Comparison of ENCODE assay signal across 9 cellular contexts in genomic region chr5:67221487-67222242, GRCh38. TPM values are rescaled to one million over a fixed set of nuclear protein-coding genes. Genes with fewer than 3 reads are reported as not detected.
A peak's percentile ranks its signal among the peaks of the same experiment; 100 is the strongest.
DNase-seq lines count a peak whose midpoint lies in the region; ATAC-seq and TF ChIP-seq lines count a peak whose summit lies in the region.
"Had no signal": no experiment of that assay in that cellular context is flagged by ENCODE, and none has a peak within 500 bp of the region (broad histone marks: within the 10 kb centered on the region; RNA-seq: fewer than 3 reads in every experiment).

No MANE protein-coding gene starts in this region.

- no peaks in the 10 kb centered on the region for H3K79me2 ChIP-seq in GM23248 (ENCODE audit: insufficient read depth)

- no peak overlapping the region for H3K9ac ChIP-seq in GM23248

- H3K27me3 ChIP-seq in MG63 (no peaks in the 10 kb centered on the region), GM23248 (replicated peaks; ENCODE audit: insufficient read depth) (no peaks in the 10 kb centered on the region), tibial artery (no peaks in the 10 kb centered on the region)
- H3K27me3 ChIP-seq: heart right ventricle had no signal

- no peaks in the 10 kb centered on the region for H4K20me1 ChIP-seq in GM23248 (ENCODE audit: insufficient read depth)

- H3K36me3 ChIP-seq in MG63 (no peaks in the 10 kb centered on the region), GM23248 (ENCODE audit: low read depth) (no peaks in the 10 kb centered on the region), tibial artery (no peaks in the 10 kb centered on the region)
- H3K36me3 ChIP-seq: heart right ventricle had no signal

- DNase-seq in RPMI8226 (peak; percentile 87), germinal center (ENCODE audit: low spot score) (peak; percentile 36), NCI-H446 treated with DMSO at 0.1 percent for 48 hours (lab: John Stamatoyannopoulos, UW) (no peak), MG63 (no peak), GM23248 (no peak), tibial artery (no peak)
- DNase-seq: heart right ventricle had no signal

- ATAC-seq in GM19043 (IDR thresholded peaks at IDR 0.05; ENCODE audit: low read depth, unreplicated experiment) (peak; percentile 87), HG02852 (IDR thresholded peaks at IDR 0.05; ENCODE audit: unreplicated experiment) (peak; percentile 97)

- no peaks in the 10 kb centered on the region for H3F3A ChIP-seq in GM23248 (ENCODE audit: insufficient read depth)

- no peak overlapping the region for H3K4me2 ChIP-seq in GM23248 (ENCODE audit: unreplicated experiment)

- no peaks in the 10 kb centered on the region for H3K9me2 ChIP-seq in GM23248 (ENCODE audit: insufficient read depth)

- H3K9me3 ChIP-seq in MG63 (no peaks in the 10 kb centered on the region; the same call in 1 of the 2 replicates), GM23248 (ENCODE audit: low read depth) (no peaks in the 10 kb centered on the region), tibial artery (no peaks in the 10 kb centered on the region)
- H3K9me3 ChIP-seq: heart right ventricle had no signal

- intact Hi-C loops in tibial artery (cut with DNase I; ENCODE audit: low total_unique reads): no loop called here

- 60 to 62% methylated on average over 9 of the region's 9 CpGs for WGBS in GM23248 (ENCODE audit: low coverage in 1 of 2, low lambda C conversion rate in 2 of 2, missing lambda C conversion rate in 2 of 2), 2 experiments

- no peak for TF ChIP-seq CTCF in tibial artery (IDR thresholded peaks at IDR 0.05)

- in situ Hi-C loops in GM23248 (cut with MboI): no loop called here

- no peak overlapping the region for H2AFZ ChIP-seq in GM23248

- H3K4me1 ChIP-seq in GM23248 (ENCODE audit: insufficient read depth) (no peaks in the 10 kb centered on the region), tibial artery (peaks cover 0 to 4% (median 2%) of the 10 kb centered on the region in 4 donors)

- H3K4me3 ChIP-seq in MG63 (no peak overlapping the region), GM23248 (no peak overlapping the region), tibial artery (no peak overlapping the region)
- H3K4me3 ChIP-seq: heart right ventricle had no signal

- H3K27ac ChIP-seq in GM23248 (no peak overlapping the region), tibial artery (no peak overlapping the region)

RNA-seq across cellular contexts. Expression of gene CD180, which starts 25.1 kb away (rescaled TPM):
- not detected in 2 replicates for total RNA-seq in MG63 (2014; rRNA removed; shearing (Covaris generic); ENCODE audit: low replicate concordance)
- not detected in 2 replicates for total RNA-seq in GM23248 (2014; rRNA removed; shearing (Covaris generic))
- not detected in 2 replicates for polyA plus RNA-seq in GM23248 (2016; fragmentation: Nextera tagmentation; extraction: Ambion mirVana)

Comparison
In these comparisons a context has a peak if more than half of its experiments do, and no peak if none do; other contexts are left out.
1. DNase-seq: peak in RPMI8226 (single experiment) and germinal center (single experiment); none in NCI-H446 treated with DMSO at 0.1 percent for 48 hours (single experiment), MG63 (single experiment), GM23248 (single experiment) and tibial artery (0 of 2).